In the genomic region with DNA sequence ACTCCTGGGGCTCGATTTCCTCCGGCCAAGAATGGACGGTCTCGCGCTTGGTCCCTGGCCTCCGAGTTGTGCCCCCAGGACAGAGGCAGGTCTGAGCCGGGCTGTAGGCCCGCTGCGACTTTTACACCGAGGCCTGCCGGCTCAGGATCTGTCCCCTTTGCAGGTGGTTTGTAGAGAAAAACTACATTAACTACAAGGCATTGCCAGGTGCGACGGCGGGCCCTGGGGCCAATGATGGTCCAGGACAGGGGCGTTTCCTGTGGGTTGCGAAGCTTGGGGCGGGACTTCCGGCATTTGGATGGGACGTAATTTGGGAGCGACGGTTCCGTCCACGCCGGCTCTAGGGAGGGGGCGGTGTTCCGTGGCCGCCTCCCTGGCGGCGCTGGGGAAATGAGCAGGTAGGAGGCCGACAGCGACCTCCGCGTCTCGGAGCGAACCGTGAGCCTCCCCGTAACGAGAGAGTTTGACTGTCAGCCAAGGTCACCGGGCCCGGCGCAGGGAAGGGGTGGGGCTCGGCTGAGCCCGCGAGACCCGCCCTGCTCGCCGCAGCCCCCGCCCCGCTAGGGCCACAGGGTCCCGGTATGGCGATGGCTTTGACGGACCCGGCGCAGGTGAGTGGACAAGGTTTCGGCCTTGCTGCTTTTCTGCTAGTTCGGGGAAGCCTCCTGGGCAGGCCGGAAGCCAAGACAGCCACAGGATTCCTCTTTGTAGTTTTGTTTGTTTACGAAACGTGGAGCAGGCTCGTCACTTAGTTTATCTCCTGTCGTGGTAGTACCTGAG, we compare ENCODE assay signal across 8 cellular contexts. TPM values are rescaled to one million over a fixed set of nuclear protein-coding genes. Genes with fewer than 3 reads are reported as not detected.
A peak's percentile ranks its signal among the peaks of the same experiment; 100 is the strongest.
DNase-seq lines count a peak whose midpoint lies in the region; ATAC-seq, FAIRE-seq and TF ChIP-seq lines count a peak whose summit lies in the region.

TSS of gene ZNF805 (plus strand) at position 322 of the 780 bp plus-strand sequence. CDS start at position 582, 260 bp downstream.

- peak; percentile 98 for FAIRE-seq in GM12891 (lab: Jason Lieb, UNC)

- H3K27ac ChIP-seq in adipose tissue (ENCODE audit: low read depth, low read length) (peak within 1 kb of the TSS; percentile 83), parathyroid adenoma (peak within 1 kb of the TSS; percentile 86), tibial artery (peak within 1 kb of the TSS; percentile 83 to 86)

- H2AFZ ChIP-seq in parathyroid adenoma = peak within 1 kb of the TSS; percentile 100

- peaks cover 41% of the 10 kb centered on the region for H3K79me2 ChIP-seq in parathyroid adenoma

- DNase-seq in GM12891 (ENCODE audit: insufficient read length, low spot score) = peak; percentile 94
- DNase-seq in NCI-H1436 (lab: John Stamatoyannopoulos, UW) = peak; percentile 94
- DNase-seq in SW480 (ENCODE audit: low spot score) = peak; percentile 93
- DNase-seq in cardiac septum (ENCODE audit: low spot score) = peak; percentile 97
- DNase-seq in tibial artery = peak; percentile 96 to 98

- peak; percentile 96 for ATAC-seq in HG02798 (IDR thresholded peaks at IDR 0.05; ENCODE audit: poor library complexity, unreplicated experiment)

- 0 to 1% (median 1%) methylated on average over 60 to 61 of the region's 61 CpGs for WGBS in adipose tissue, 3 donors

- no peaks in the 10 kb centered on the region for H3K9me3 ChIP-seq in parathyroid adenoma (ENCODE audit: control insufficient read depth, low read length)
- H3K9me3 ChIP-seq in tibial artery = no peaks in the 10 kb centered on the region

- peak within 1 kb of the TSS; percentile 73 for H3K4me2 ChIP-seq in parathyroid adenoma (ENCODE audit: low read length)

- H3K4me1 ChIP-seq in parathyroid adenoma (peaks cover 7% of the 10 kb centered on the region), tibial artery (peaks cover 0 to 27% (median 19%) of the 10 kb centered on the region in 4 donors)

- H3K9ac ChIP-seq in parathyroid adenoma = peak within 1 kb of the TSS; percentile 96

- no peaks in the 10 kb centered on the region for H3K27me3 ChIP-seq in parathyroid adenoma (ENCODE audit: control insufficient read depth, insufficient read depth, low read length)
- no peaks in the 10 kb centered on the region for H3K27me3 ChIP-seq in tibial artery

- no peak for TF ChIP-seq CTCF in parathyroid adenoma (IDR thresholded peaks at IDR 0.05)
- peak in 1 of 2 experiments; percentile 30 for TF ChIP-seq CTCF in tibial artery (IDR thresholded peaks at IDR 0.05)

- peak; percentile 75 for TF ChIP-seq POLR2A in GM12891 (IDR thresholded peaks at IDR 0.05; ENCODE audit: low read depth, low read length)

- intact Hi-C loops in cardiac septum (cut with DNase I) = loop anchor here (2.0 kb wide), 1 partner anchor 40 kb away; the partner anchor contains the start of gene ZNF460
- intact Hi-C loops in tibial artery (cut with DNase I; ENCODE audit: low total_unique reads) = loop anchor here (2.0 to 5.0 kb wide), 2 partner anchors 42 to 122 kb away; partner anchors contain the start of genes TRAPPC2B, ZNF460 and ZNF547

- no peaks in the 10 kb centered on the region for H3K36me3 ChIP-seq in parathyroid adenoma (ENCODE audit: control insufficient read depth, insufficient read depth, low read length)
- H3K36me3 ChIP-seq in tibial artery = peaks cover 18 to 24% (median 19%) of the 10 kb centered on the region in 3 donors

- H3K4me3 ChIP-seq in parathyroid adenoma (ENCODE audit: low read depth, low read length) = peak within 1 kb of the TSS; percentile 98
- H3K4me3 ChIP-seq in tibial artery = peak within 1 kb of the TSS; percentile 69 to 89

TF ChIP-seq in GM12891, 5 proteins besides CTCF, POLR2A, EP300 and RAD21:
- TF ChIP-seq POLR2AphosphoS5 (IDR thresholded peaks at IDR 0.05; ENCODE audit: low read depth, low read length) (peak; percentile 64; the same call in 1 of the 2 replicates), PAX5 (IDR thresholded peaks at IDR 0.05; ENCODE audit: insufficient read depth, low read length, severe bottlenecking) (no peak), POU2F2 (IDR thresholded peaks at IDR 0.05; ENCODE audit: low read depth, low read length) (0 out of 2 replicates have a peak, but pooled peaks have one; percentile 47), SPI1 (IDR thresholded peaks at IDR 0.05; ENCODE audit: low read depth, low read length) (0 out of 2 replicates have a peak, but pooled peaks have one; percentile 20), TAF1 (IDR thresholded peaks at IDR 0.05; ENCODE audit: low read depth, low read length) (peak; percentile 44; the same call in 1 of the 2 replicates)

RNA-seq across cellular contexts. Expression of gene ZNF805, which starts in this region (rescaled TPM):
- polyA plus RNA-seq in GM12891 (2012; ENCODE audit: low read depth, missing spikeins) = 1.1 TPM
- polyA plus RNA-seq in adipose tissue = 1 to 10 TPM in 2 of 3 donors, under 1 TPM in 1; 0.90 to 1.4 (median 1.1) TPM
- total RNA-seq in cardiac septum = 12.8 TPM

Comparison
In these comparisons a context has a peak if more than half of its experiments do, and no peak if none do; other contexts are left out.
1. Peak in every context shown above with its lines: DNase-seq, ATAC-seq, H3K4me3 ChIP-seq and H3K27ac ChIP-seq.